ENCODE assay signal across 8 cellular contexts in the genomic region with DNA sequence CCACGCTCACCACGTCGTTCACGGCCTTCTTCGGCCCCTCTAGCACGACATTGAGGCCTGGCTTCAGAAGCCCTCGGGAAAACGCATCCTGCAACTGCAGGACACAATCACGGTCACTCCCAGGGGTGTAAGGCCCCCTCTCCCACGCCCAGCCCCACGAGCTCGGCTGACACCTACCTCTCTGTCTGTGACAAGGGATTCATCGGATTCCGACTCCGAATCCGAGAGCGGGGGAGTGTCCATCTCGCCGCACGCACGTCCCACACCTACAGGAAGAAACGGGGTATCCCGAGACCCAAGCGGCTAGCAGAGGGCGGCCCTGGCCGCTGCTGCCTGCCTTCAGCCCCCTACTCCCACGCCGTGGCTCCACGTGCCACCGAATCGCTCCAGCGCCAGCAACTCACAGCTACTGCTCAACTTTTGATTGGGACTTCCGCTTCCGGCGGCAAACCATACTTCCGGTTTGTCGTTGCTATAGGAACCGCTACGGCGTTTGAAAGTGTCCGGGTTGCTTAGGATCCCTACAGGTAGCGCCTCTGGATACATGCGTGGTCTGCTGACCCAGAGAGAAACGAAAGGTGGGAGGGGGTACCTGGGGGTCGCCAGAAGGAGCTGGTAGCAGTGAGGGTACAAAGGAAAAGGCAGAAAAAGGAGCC. TPM values are rescaled to one million over a fixed set of nuclear protein-coding genes. Genes with fewer than 3 reads are reported as not detected.
DNase-seq lines count a peak whose midpoint lies in the region; ATAC-seq and TF ChIP-seq lines count a peak whose summit lies in the region.

A gene (plus strand): TSS at position 455 of the 656 bp plus-strand sequence. CDS start 424 bp downstream, outside the sequence.
A gene with protein sequence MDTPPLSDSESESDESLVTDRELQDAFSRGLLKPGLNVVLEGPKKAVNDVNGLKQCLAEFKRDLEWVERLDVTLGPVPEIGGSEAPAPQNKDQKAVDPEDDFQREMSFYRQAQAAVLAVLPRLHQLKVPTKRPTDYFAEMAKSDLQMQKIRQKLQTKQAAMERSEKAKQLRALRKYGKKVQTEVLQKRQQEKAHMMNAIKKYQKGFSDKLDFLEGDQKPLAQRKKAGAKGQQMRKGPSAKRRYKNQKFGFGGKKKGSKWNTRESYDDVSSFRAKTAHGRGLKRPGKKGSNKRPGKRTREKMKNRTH (minus strand): TSS at position 415 of the 656 bp plus-strand sequence. CDS start 172 bp downstream, at position 243.

- peaks cover 37 to 38% of the 10 kb centered on the region in 2 experiments for H3K79me1 ChIP-seq in IMR-90 (ENCODE audit: low read depth in 1 of 2, low read length in 2 of 2)

- peak within 1 kb of the TSS in 1 of 2 experiments; percentile 72; a peak in 3 of 4 replicates for H4K8ac ChIP-seq in IMR-90 (ENCODE audit: low read depth in 2 of 2, low read length in 2 of 2)

- H3K4me2 ChIP-seq in IMR-90 (ENCODE audit: low read depth, low read length) (peak within 1 kb of the TSS; percentile 91), OCI-LY3 (ENCODE audit: low read length) (peak within 1 kb of the TSS; percentile 93)

- peaks cover 22% of the 10 kb centered on the region for H3K79me2 ChIP-seq in OCI-LY3 (ENCODE audit: low read length)

- H3K4ac ChIP-seq in IMR-90 (ENCODE audit: low read depth, low read length), result peak within 1 kb of the TSS; percentile 80

- no peak for TF ChIP-seq CTCF in IMR-90 (conservative IDR thresholded peaks at IDR 0.05; ENCODE audit: low read depth, low read length)
- no peak for TF ChIP-seq CTCF in OCI-LY3 (IDR thresholded peaks at IDR 0.05; ENCODE audit: low read depth, low read length)

- H2BK120ac ChIP-seq in IMR-90 (ENCODE audit: low read depth, low read length), result peak within 1 kb of the TSS; percentile 25; the same call in 1 of the 2 replicates

- H3K9ac ChIP-seq in IMR-90 (ENCODE audit: low read depth, low read length), result peak within 1 kb of the TSS; percentile 82
- peak within 1 kb of the TSS; percentile 77 for H3K9ac ChIP-seq in OCI-LY3 (ENCODE audit: low read length)
- H3K9ac ChIP-seq in mucosa of rectum (ENCODE audit: low read depth in 1 of 2, low read length in 2 of 2), result peak within 1 kb of the TSS; percentile 76 to 87

- H2BK5ac ChIP-seq in IMR-90 (ENCODE audit: low read depth, low read length, poor library complexity, severe bottlenecking), result peak within 1 kb of the TSS; percentile 27

- H3K27ac ChIP-seq in IMR-90 (ENCODE audit: insufficient read depth, low read length) (peak within 1 kb of the TSS; percentile 60), OCI-LY3 (ENCODE audit: low read length) (no peak within 1 kb of the TSS), esophagus (ENCODE audit: low read depth in 2 of 2, low read length in 1 of 2) (peak within 1 kb of the TSS in 1 of 2 donors; percentile 73), mucosa of rectum (ENCODE audit: low read depth in 2 of 2, low read length in 2 of 2) (peak within 1 kb of the TSS; percentile 15 to 57)

- DNase-seq in DMS153 (lab: John Stamatoyannopoulos, UW) (peak; percentile 93), IMR-90 (peak; percentile 93), activated T-cell treated with anti-CD3 and anti-CD28 coated beads for 24 hours (ENCODE audit: low read depth) (peak; percentile 89)
- DNase-seq in stimulated activated CD8-positive, alpha-beta memory T cell treated with anti-CD3 and anti-CD28 coated beads, Interleukin-4, amount 100 ng/mL, for 24 hours (ENCODE audit: low read depth), result peak; percentile 81

- peak within 1 kb of the TSS; percentile 45 for H3K56ac ChIP-seq in IMR-90 (ENCODE audit: extremely low read depth, insufficient read depth, low read length)

- H3K9me1 ChIP-seq in IMR-90 (ENCODE audit: insufficient read depth, low read length), result 0 out of 2 replicates have a peak, but pooled peaks cover 3% of the 10 kb centered on the region

- peak within 1 kb of the TSS; percentile 89 for H3K23ac ChIP-seq in IMR-90 (ENCODE audit: low read depth, low read length)

- peak within 1 kb of the TSS; percentile 96 for H2AK9ac ChIP-seq in IMR-90 (replicated peaks; ENCODE audit: low read depth, low read length, poor library complexity)

- peaks cover 10% of the 10 kb centered on the region for H3K27me3 ChIP-seq in IMR-90 (ENCODE audit: control insufficient read depth, insufficient read depth, low read length)
- no peaks in the 10 kb centered on the region for H3K27me3 ChIP-seq in OCI-LY3 (ENCODE audit: low read depth, low read length)
- no peaks in the 10 kb centered on the region for H3K27me3 ChIP-seq in esophagus (ENCODE audit: control insufficient read depth in 1 of 2, insufficient read depth in 2 of 2, low read length in 2 of 2)
- H3K27me3 ChIP-seq in mucosa of rectum (ENCODE audit: control insufficient read depth in 2 of 2, insufficient read depth in 2 of 2, low read length in 2 of 2), result peaks cover 0 to 5% of the 10 kb centered on the region in 2 donors

- peak; percentile 78 for TF ChIP-seq POLR2A in IMR-90 (IDR thresholded peaks at IDR 0.05; ENCODE audit: low read depth, low read length)

- no TSS peak for BruUV-seq in IMR-90 (replicated peaks; lab: Mats Ljungman, UMichigan)

- H3K36me3 ChIP-seq in IMR-90 (ENCODE audit: control insufficient read depth, insufficient read depth, low read length) (peaks cover 14% of the 10 kb centered on the region), OCI-LY3 (replicated peaks; ENCODE audit: low read depth, low read length) (peaks cover 13% of the 10 kb centered on the region), esophagus (ENCODE audit: control insufficient read depth in 2 of 2, insufficient read depth in 2 of 2, low read length in 1 of 2) (peaks cover 4 to 7% of the 10 kb centered on the region in 2 donors), mucosa of rectum (ENCODE audit: control insufficient read depth in 2 of 2, insufficient read depth in 2 of 2, low read length in 2 of 2) (peaks cover 18 to 28% of the 10 kb centered on the region in 2 donors)

- H4K5ac ChIP-seq in IMR-90 (ENCODE audit: low read depth, low read length), result peak within 1 kb of the TSS; percentile 5

- H4K20me1 ChIP-seq in IMR-90 (ENCODE audit: insufficient read depth, low read length) (no peaks in the 10 kb centered on the region; the same call in 1 of the 2 replicates), OCI-LY3 (ENCODE audit: insufficient read depth, low read length) (no peaks in the 10 kb centered on the region)

- 1% methylated on average over 24 of the region's 45 CpGs; no CpG with 5 or more reads in 1 of the 2 experiments for WGBS in IMR-90 (ENCODE audit: extremely low coverage in 2 of 2, insufficient read length in 1 of 2), 2 experiments
- 0% methylated on average over 45 of the region's 45 CpGs for WGBS in esophagus, 2 donors

- peak; percentile 90 for ATAC-seq in GM21576 (IDR thresholded peaks at IDR 0.05; ENCODE audit: unreplicated experiment)
- ATAC-seq in IMR-90 (ENCODE audit: low read depth), result peak; percentile 86

- POLR2A ChIA-PET in IMR-90 (lab: Charles Lee; ENCODE audit: unreplicated experiment), result interaction anchor here (1.9 kb wide), 1 partner anchor 35 kb away, joined by 5 read pairs; no protein-coding TSS in a partner anchor

- TF ChIP-seq RAD21 in IMR-90 (IDR thresholded peaks at IDR 0.05; ENCODE audit: low read length), result 0 out of 2 replicates have a peak, but pooled peaks have one; percentile 1

- CTCF ChIA-PET in IMR-90 (lab: Yijun Ruan, JAX), result no interaction called here

- peak within 1 kb of the TSS; percentile 97 for H2AFZ ChIP-seq in IMR-90 (replicated peaks; ENCODE audit: low read length, poor library complexity)
- H2AFZ ChIP-seq in OCI-LY3 (ENCODE audit: low read depth, low read length), result peak within 1 kb of the TSS; percentile 91

- H4K91ac ChIP-seq in IMR-90 (ENCODE audit: insufficient read depth, low read depth, low read length), result peak within 1 kb of the TSS; percentile 18; the same call in 1 of the 2 replicates

- H3K14ac ChIP-seq in IMR-90 (replicated peaks; ENCODE audit: low read depth, low read length), result peak within 1 kb of the TSS; percentile 85

- no peak within 1 kb of the TSS; the same call in 2 of the 3 replicates for H2BK15ac ChIP-seq in IMR-90 (ENCODE audit: low read depth, low read length)

- intact Hi-C loops in IMR-90 (cut with micrococcal nuclease), result loop anchor here (1.0 kb wide), 1 partner anchor 34 kb away; no protein-coding TSS in a partner anchor

- dilution Hi-C loops in IMR-90 (cut with HindIII; ENCODE audit: low sequenced_read_pairs, unreplicated experiment), result no loop called here

- H3K4me3 ChIP-seq in IMR-90 (ENCODE audit: insufficient read depth, low read depth, low read length) (peak within 1 kb of the TSS; percentile 75), OCI-LY3 (ENCODE audit: low read length) (peak within 1 kb of the TSS; percentile 98), esophagus (ENCODE audit: low read depth in 1 of 2, low read length in 2 of 2) (peak within 1 kb of the TSS; percentile 83 to 95), mucosa of rectum (ENCODE audit: low read length in 2 of 2) (peak within 1 kb of the TSS; percentile 92 to 96)

- H3K18ac ChIP-seq in IMR-90 (ENCODE audit: low read depth, low read length), result no peak within 1 kb of the TSS

- in situ Hi-C loops in IMR-90 (cut with MboI; ENCODE audit: low sequenced_read_pairs), result no loop called here

- H3K4me1 ChIP-seq in IMR-90 (ENCODE audit: control insufficient read depth, insufficient read depth, low read length) (no peaks in the 10 kb centered on the region), OCI-LY3 (ENCODE audit: low read length) (peaks cover 6% of the 10 kb centered on the region; the same call in 1 of the 2 replicates), esophagus (ENCODE audit: control insufficient read depth in 2 of 2, insufficient read depth in 2 of 2, low read length in 1 of 2) (peaks cover 0 to 7% of the 10 kb centered on the region in 2 donors), mucosa of rectum (ENCODE audit: control insufficient read depth in 2 of 2, insufficient read depth in 2 of 2, low read length in 2 of 2) (peaks cover 6 to 11% of the 10 kb centered on the region in 2 donors)

- no peaks in the 10 kb centered on the region for H3K9me3 ChIP-seq in IMR-90 (ENCODE audit: control insufficient read depth, insufficient read depth, low read length)
- no peaks in the 10 kb centered on the region for H3K9me3 ChIP-seq in OCI-LY3 (ENCODE audit: insufficient read depth, low read length)
- H3K9me3 ChIP-seq in esophagus (ENCODE audit: control insufficient read depth in 2 of 2, insufficient read depth in 1 of 2, low read depth in 1 of 2, low read length in 1 of 2), result no peaks in the 10 kb centered on the region
- H3K9me3 ChIP-seq in mucosa of rectum (ENCODE audit: control insufficient read depth in 2 of 2, low read length in 2 of 2), result no peaks in the 10 kb centered on the region

- peak within 1 kb of the TSS; percentile 74 for H2AK5ac ChIP-seq in IMR-90 (ENCODE audit: low read depth, low read length)

- no peak within 1 kb of the TSS for H2BK20ac ChIP-seq in IMR-90 (ENCODE audit: low read depth, low read length)

RNA-seq across cellular contexts. Expression of the first gene that starts in this region (rescaled TPM):
- total RNA-seq in IMR-90 (2012; rRNA removed), result 0.28 and 0.36 TPM in 2 replicates
- polyA plus RNA-seq in IMR-90 (2012; rRNA removed) (0.19 and 0.29 TPM in 2 replicates), esophagus (under 1 TPM; 0.02 to 0.06 TPM)
- 0.11 TPM in 2 replicates for polyA plus RNA-seq in IMR-90 (2012; cell fraction: cytosol; rRNA removed)
- polyA plus RNA-seq in IMR-90 (2012; cell fraction: nucleus; rRNA removed; ENCODE audit: low replicate concordance), result 0.50 and 2.7 TPM in 2 replicates

RNA-seq across cellular contexts. Expression of the second gene that starts in this region (rescaled TPM):
- 135 and 173 TPM in 2 replicates for total RNA-seq in IMR-90 (2012; rRNA removed)
- polyA plus RNA-seq in IMR-90 (2012; rRNA removed) (79.0 and 82.8 TPM in 2 replicates), esophagus (10 to 100 TPM; 30.2 to 72.8 TPM)
- 39.0 and 98.0 TPM in 2 replicates for polyA plus RNA-seq in IMR-90 (2012; cell fraction: cytosol; rRNA removed)
- polyA plus RNA-seq in IMR-90 (2012; cell fraction: nucleus; rRNA removed; ENCODE audit: low replicate concordance), result 35.8 and 55.8 TPM in 2 replicates
